In the genomic region with DNA sequence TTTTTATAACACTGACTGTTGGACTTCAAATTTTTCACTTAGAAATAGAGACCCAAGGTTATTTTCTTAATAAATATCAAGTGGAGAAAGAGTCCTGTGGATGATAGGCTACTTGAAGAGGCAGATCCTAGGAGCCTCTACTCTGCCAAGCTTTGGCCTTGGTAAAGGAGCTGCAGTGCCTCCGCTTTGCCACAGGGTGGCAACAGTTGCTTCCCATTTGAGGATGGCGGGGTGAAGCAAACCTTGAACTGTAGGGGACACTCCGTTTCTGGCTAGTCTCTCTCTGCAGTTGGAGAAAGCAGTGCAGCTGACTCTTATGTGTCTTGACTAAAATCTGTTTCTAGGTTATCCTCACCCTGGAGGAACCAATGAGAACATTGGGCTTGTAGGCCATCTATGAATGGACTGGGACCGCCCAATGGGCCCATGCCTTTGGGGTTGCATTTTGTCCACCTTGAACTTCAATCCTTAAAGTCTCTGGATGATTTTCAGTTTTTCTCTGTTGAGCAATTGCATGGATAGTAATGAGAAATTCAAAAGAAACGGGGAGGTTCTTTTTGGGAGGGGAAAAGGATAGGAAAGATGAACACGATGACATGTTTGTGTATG, we compare ENCODE assay signal across 8 cellular contexts. TPM values are rescaled to one million over a fixed set of nuclear protein-coding genes. Genes with fewer than 3 reads are reported as not detected.
DNase-seq lines count a peak whose midpoint lies in the region; ATAC-seq and TF ChIP-seq lines count a peak whose summit lies in the region.

No MANE protein-coding gene starts in this region.

- no peak overlapping the region for H2AFZ ChIP-seq in MM.1S (ENCODE audit: low read length)

- no peaks in the 10 kb centered on the region for H3K79me2 ChIP-seq in MM.1S (ENCODE audit: low read length)

- H3K27me3 ChIP-seq in MM.1S (replicated peaks; ENCODE audit: insufficient read depth, low read length) (no peaks in the 10 kb centered on the region), WERI-Rb-1 (ENCODE audit: insufficient read depth, low read depth, severe bottlenecking) (no peaks in the 10 kb centered on the region)

- DNase-seq in NCI-H2171 treated with DMSO at 0.1 percent for 48 hours (lab: John Stamatoyannopoulos, UW) (peak; percentile 44), NCI-H2171 (lab: John Stamatoyannopoulos, UW) (no peak), MM.1S (peak; percentile 70), WERI-Rb-1 (peak; percentile 61), coronary artery (ENCODE audit: low spot score) (no peak), lung microvascular endothelial cell (ENCODE audit: low read depth in 2 of 2) (peak; percentile 58 to 66)
- DNase-seq in stimulated activated naive CD4-positive, alpha-beta T cell treated with Interleukin-2 at 50 U/mL for 16 hours (lab: John Stamatoyannopoulos, UW), result peak; percentile 16

- 0 out of 2 replicates have a peak, but pooled peaks cover 7% of the 10 kb centered on the region for H3K36me3 ChIP-seq in MM.1S (replicated peaks; ENCODE audit: insufficient read depth, low read length)
- H3K36me3 ChIP-seq in WERI-Rb-1, result no peaks in the 10 kb centered on the region

- H3K27ac ChIP-seq in MM.1S (ENCODE audit: low read length), result no peak overlapping the region
- no peak overlapping the region for H3K27ac ChIP-seq in WERI-Rb-1
- no peak overlapping the region for H3K27ac ChIP-seq in coronary artery

- peaks cover 1% of the 10 kb centered on the region for H3F3A ChIP-seq in MM.1S (ENCODE audit: insufficient read depth, low read length)

- H3K4me2 ChIP-seq in MM.1S (ENCODE audit: low read depth, low read length), result no peak overlapping the region

- no peaks in the 10 kb centered on the region for H4K20me1 ChIP-seq in MM.1S (ENCODE audit: insufficient read depth, low read length)

- no peaks in the 10 kb centered on the region for H3K9me2 ChIP-seq in MM.1S (replicated peaks; ENCODE audit: insufficient read depth, low read length)

- peaks cover 5% of the 10 kb centered on the region; the same call in 1 of the 2 replicates for H3K4me1 ChIP-seq in MM.1S (ENCODE audit: low read length)

- no peak overlapping the region for H3K9ac ChIP-seq in MM.1S (ENCODE audit: low read length)

- peak; percentile 69 for ATAC-seq in GM21825 (IDR thresholded peaks at IDR 0.05; ENCODE audit: unreplicated experiment)

- TF ChIP-seq CTCF in MM.1S (IDR thresholded peaks at IDR 0.05; ENCODE audit: low read length), result peak; percentile 88
- peak; percentile 93 for TF ChIP-seq CTCF in WERI-Rb-1 (IDR thresholded peaks at IDR 0.05; ENCODE audit: low read depth, low read length)
- TF ChIP-seq CTCF in coronary artery (IDR thresholded peaks at IDR 0.05), result peak; percentile 58

- H3K4me3 ChIP-seq in MM.1S (ENCODE audit: low read length) (no peak overlapping the region), WERI-Rb-1 (ENCODE audit: low read depth, low read length) (no peak overlapping the region), coronary artery (no peak overlapping the region)

- H3K9me3 ChIP-seq in MM.1S (replicated peaks; ENCODE audit: insufficient read depth, low read length), result no peaks in the 10 kb centered on the region
- H3K9me3 ChIP-seq in WERI-Rb-1 (ENCODE audit: severe bottlenecking), result no peaks in the 10 kb centered on the region

RNA-seq across cellular contexts. Expression of a gene that starts 9.8 kb away (rescaled TPM):
- 0.20 and 0.44 TPM in 2 replicates for total RNA-seq in lung microvascular endothelial cell

RNA-seq across cellular contexts. Expression of a gene that starts 36.0 kb away (rescaled TPM):
- total RNA-seq in lung microvascular endothelial cell, result 2.4 and 8.1 TPM in 2 replicates

RNA-seq across cellular contexts. Expression of a gene that starts 58.1 kb away (rescaled TPM):
- 0.60 and 0.65 TPM in 2 replicates for total RNA-seq in lung microvascular endothelial cell

Comparison
In these comparisons a context has a peak if more than half of its experiments do, and no peak if none do; other contexts are left out.
1. DNase-seq: peak in NCI-H2171 treated with DMSO at 0.1 percent for 48 hours (single experiment), MM.1S (single experiment), WERI-Rb-1 (single experiment), lung microvascular endothelial cell (2 of 2) and stimulated activated naive CD4-positive, alpha-beta T cell treated with Interleukin-2 at 50 U/mL for 16 hours (single experiment); none in NCI-H2171 (single experiment) and coronary artery (single experiment).
2. Peak in every context shown above with its lines, with median percentiles within 50 percentile points of each other: CTCF ChIP-seq.